25 cellular contexts compared by ENCODE assay signal in genomic region chr10:124464028-124464751, GRCh38. TPM values are rescaled to one million over a fixed set of nuclear protein-coding genes. Genes with fewer than 3 reads are reported as not detected.
A peak's percentile ranks its signal among the peaks of the same experiment; 100 is the strongest.
DNase-seq lines count a peak whose midpoint lies in the region; ATAC-seq and TF ChIP-seq lines count a peak whose summit lies in the region.
"Had no signal": no experiment of that assay in that cellular context is flagged by ENCODE, and none has a peak within 500 bp of the region (broad histone marks: within the 10 kb centered on the region; RNA-seq: fewer than 3 reads in every experiment).

No MANE protein-coding gene starts in this region.

- no peaks in the 10 kb centered on the region for H3F3A ChIP-seq in SK-N-SH (replicated peaks; ENCODE audit: insufficient read depth)

- WGBS in liver: 62% methylated on average over 7 of the region's 7 CpGs
- 100% methylated on average over 7 of the region's 7 CpGs for WGBS in SK-N-SH (ENCODE audit: low lambda C conversion rate)

- H3K4me3 ChIP-seq in CD4-positive, CD25-positive, alpha-beta regulatory T cell (ENCODE audit: low read depth, low read length): no peak overlapping the region
- no peak overlapping the region for H3K4me3 ChIP-seq in CD8-positive, alpha-beta T cell (ENCODE audit: low read depth, low read length)
- H3K4me3 ChIP-seq in liver (ENCODE audit: low read depth in 1 of 3, low read length in 3 of 3) (no peak overlapping the region), SK-N-SH (ENCODE audit: low read depth in 2 of 2, low read length in 1 of 2) (no peak overlapping the region)
- H3K4me3 ChIP-seq: lower lobe of right lung, PC-9, SJSA1, skin epidermis, suprapubic skin had no signal

- no peak for ATAC-seq in CD4-positive, CD25-positive, alpha-beta regulatory T cell (ENCODE audit: low read depth in 2 of 2)
- no peak for ATAC-seq in CD8-positive, alpha-beta T cell
- ATAC-seq in GM21390 (IDR thresholded peaks at IDR 0.05; ENCODE audit: unreplicated experiment): no peak
- no peak for ATAC-seq in HG03520 (IDR thresholded peaks at IDR 0.05; ENCODE audit: unreplicated experiment)
- ATAC-seq: lower lobe of right lung had no signal

- CTCF ChIA-PET in CD8-positive, alpha-beta T cell (lab: Charles Lee): no interaction called here
- CTCF ChIA-PET in activated CD4-positive, alpha-beta memory T cell treated with anti-CD3 and anti-CD28 coated beads, Interleukin-2, amount 10 ng/mL, durations not matched to agents 7 days and 5 days (lab: Charles Lee): interaction anchor here (0.7 to 1.5 kb wide), 2 partner anchors 78 to 281 kb away, joined by 3 to 4 read pairs; no protein-coding TSS in a partner anchor
- CTCF ChIA-PET in SK-N-SH (lab: Yijun Ruan, JAX): interaction anchor here (1.0 kb wide), 1 partner anchor 18 kb away, joined by 3 read pairs; no protein-coding TSS in a partner anchor

- TF ChIP-seq EP300 in SK-N-SH (IDR thresholded peaks at IDR 0.05; ENCODE audit: borderline replicate concordance in 1 of 2, low read depth in 1 of 2, low read length in 1 of 2): no peak

- H3K27me3 Mint-ChIP-seq in CD4-positive, CD25-positive, alpha-beta regulatory T cell: peaks cover 11% of the 10 kb centered on the region
- no peaks in the 10 kb centered on the region for H3K27me3 Mint-ChIP-seq in CD8-positive, alpha-beta T cell (ENCODE audit: low read depth)
- peaks cover 3% of the 10 kb centered on the region for H3K27me3 Mint-ChIP-seq in activated CD4-positive, alpha-beta memory T cell treated with anti-CD3 and anti-CD28 coated beads, Interleukin-2, amount 10 ng/mL, durations not matched to agents 7 days and 5 days

- H3K36me3 ChIP-seq in CD4-positive, CD25-positive, alpha-beta regulatory T cell (ENCODE audit: control insufficient read depth, insufficient read depth, low read length): no peaks in the 10 kb centered on the region
- no peaks in the 10 kb centered on the region for H3K36me3 ChIP-seq in CD8-positive, alpha-beta T cell (ENCODE audit: insufficient read depth, low read length)
- H3K36me3 ChIP-seq in liver (ENCODE audit: control insufficient read depth in 4 of 4, insufficient read depth in 3 of 4, low read depth in 1 of 4, low read length in 3 of 4) (no peaks in the 10 kb centered on the region), SK-N-SH (replicated peaks in 1 of 2; ENCODE audit: control insufficient read depth in 1 of 2, insufficient read depth in 2 of 2, low read length in 1 of 2) (no peaks in the 10 kb centered on the region)
- H3K36me3 ChIP-seq: lower lobe of right lung, suprapubic skin had no signal

- peak overlapping the region; percentile 84 to 96 (median 93) for H3K27ac Mint-ChIP-seq in CD4-positive, CD25-positive, alpha-beta regulatory T cell
- H3K27ac Mint-ChIP-seq in CD8-positive, alpha-beta T cell: peak overlapping the region; percentile 83
- H3K27ac Mint-ChIP-seq in activated CD4-positive, alpha-beta memory T cell treated with anti-CD3 and anti-CD28 coated beads, Interleukin-2, amount 10 ng/mL, durations not matched to agents 7 days and 5 days: peak overlapping the region; percentile 56
- H3K27ac Mint-ChIP-seq: endodermal cell had no signal

- H3K4me1 ChIP-seq in CD4-positive, CD25-positive, alpha-beta regulatory T cell (ENCODE audit: control insufficient read depth, insufficient read depth, low read length, poor library complexity, severe bottlenecking): peaks cover 31% of the 10 kb centered on the region
- H3K4me1 ChIP-seq in CD8-positive, alpha-beta T cell (ENCODE audit: insufficient read depth, low read length): peaks cover 25% of the 10 kb centered on the region
- H3K4me1 ChIP-seq in liver (ENCODE audit: control insufficient read depth in 4 of 4, insufficient read depth in 4 of 4, low read length in 3 of 4): peaks cover 19 to 60% (median 49%) of the 10 kb centered on the region in 4 donors
- no peaks in the 10 kb centered on the region; a peak in 1 of 4 replicates for H3K4me1 ChIP-seq in SK-N-SH (ENCODE audit: control insufficient read depth in 1 of 2, insufficient read depth in 2 of 2, low read depth in 1 of 2, low read length in 1 of 2)
- H3K4me1 ChIP-seq: parathyroid adenoma had no signal

- H3K4me3 Mint-ChIP-seq in CD4-positive, CD25-positive, alpha-beta regulatory T cell: peak overlapping the region; percentile 38 to 89 (median 78)
- H3K4me3 Mint-ChIP-seq in CD8-positive, alpha-beta T cell: peak overlapping the region; percentile 69
- H3K4me3 Mint-ChIP-seq in activated CD4-positive, alpha-beta memory T cell treated with anti-CD3 and anti-CD28 coated beads, Interleukin-2, amount 10 ng/mL, durations not matched to agents 7 days and 5 days: no peak overlapping the region

- TF ChIP-seq RAD21 in liver (IDR thresholded peaks at IDR 0.05) (no peak), SK-N-SH (IDR thresholded peaks at IDR 0.05; ENCODE audit: low read length) (no peak)

- peaks cover under 1% of the 10 kb centered on the region for H3K36me3 Mint-ChIP-seq in CD4-positive, CD25-positive, alpha-beta regulatory T cell
- no peaks in the 10 kb centered on the region for H3K36me3 Mint-ChIP-seq in CD8-positive, alpha-beta T cell
- H3K36me3 Mint-ChIP-seq in activated CD4-positive, alpha-beta memory T cell treated with anti-CD3 and anti-CD28 coated beads, Interleukin-2, amount 10 ng/mL, durations not matched to agents 7 days and 5 days (ENCODE audit: low read depth): peaks cover 3% of the 10 kb centered on the region

- no peak overlapping the region for H2AFZ ChIP-seq in SK-N-SH (ENCODE audit: low read depth)
- H2AFZ ChIP-seq: parathyroid adenoma, PC-9 had no signal

- no peak overlapping the region for H3K27ac ChIP-seq in CD4-positive, CD25-positive, alpha-beta regulatory T cell (ENCODE audit: insufficient read depth, low read length, poor library complexity, severe bottlenecking)
- no peak overlapping the region for H3K27ac ChIP-seq in CD8-positive, alpha-beta T cell (ENCODE audit: low read depth, low read length)
- no peak overlapping the region for H3K27ac ChIP-seq in liver (ENCODE audit: low read depth in 1 of 2, low read length in 2 of 2)
- H3K27ac ChIP-seq in SK-N-SH (ENCODE audit: low read depth in 2 of 2, low read length in 1 of 2): no peak overlapping the region
- H3K27ac ChIP-seq: KMS-11, lower lobe of right lung, parathyroid adenoma, SJSA1, suprapubic skin had no signal

- H3K9ac ChIP-seq in liver (ENCODE audit: low read depth in 1 of 2, low read length in 2 of 2): no peak overlapping the region
- no peak overlapping the region for H3K9ac ChIP-seq in SK-N-SH
- H3K9ac ChIP-seq: KMS-11, parathyroid adenoma had no signal

- H3K4me2 ChIP-seq in SK-N-SH: no peak overlapping the region
- H3K4me2 ChIP-seq: KMS-11 had no signal

- no peaks in the 10 kb centered on the region for H3K9me3 ChIP-seq in CD4-positive, CD25-positive, alpha-beta regulatory T cell (ENCODE audit: control insufficient read depth in 2 of 2, low read length in 2 of 2)
- no peaks in the 10 kb centered on the region for H3K9me3 ChIP-seq in CD8-positive, alpha-beta T cell (ENCODE audit: low read length)
- H3K9me3 ChIP-seq in liver (ENCODE audit: control insufficient read depth in 4 of 4, low read length in 3 of 4) (no peaks in the 10 kb centered on the region), SK-N-SH (no peaks in the 10 kb centered on the region)
- H3K9me3 ChIP-seq: lower lobe of right lung, SJSA1, suprapubic skin had no signal

- no peaks in the 10 kb centered on the region for H3K9me2 ChIP-seq in SK-N-SH

- no peak for TF ChIP-seq CTCF in CD8-positive, alpha-beta T cell (IDR thresholded peaks at IDR 0.05)
- no peak for TF ChIP-seq CTCF in liver (IDR thresholded peaks at IDR 0.05; ENCODE audit: low read depth, low read length, missing input control)
- TF ChIP-seq CTCF in SK-N-SH (IDR thresholded peaks at IDR 0.05): no peak

- peaks cover 8% of the 10 kb centered on the region; the same call in 1 of the 2 replicates for H3K79me2 ChIP-seq in SK-N-SH (ENCODE audit: insufficient read depth)
- H3K79me2 ChIP-seq: parathyroid adenoma had no signal

- POLR2A ChIA-PET in CD8-positive, alpha-beta T cell (lab: Charles Lee): no interaction called here
- POLR2A ChIA-PET in activated CD4-positive, alpha-beta memory T cell treated with anti-CD3 and anti-CD28 coated beads, Interleukin-2, amount 10 ng/mL, durations not matched to agents 7 days and 5 days (lab: Charles Lee): interaction anchor here (0.6 to 1.1 kb wide), 3 partner anchors 9 to 452 kb away, joined by 3 to 4 read pairs (median 3); no protein-coding TSS in a partner anchor
- POLR2A ChIA-PET in SK-N-SH (lab: Yijun Ruan, JAX): no interaction called here

- DNase-seq in CD4-positive, CD25-positive, alpha-beta regulatory T cell: no peak
- no peak for DNase-seq in CD8-positive, alpha-beta T cell
- no peak for DNase-seq in activated CD4-positive, alpha-beta memory T cell treated with anti-CD3 and anti-CD28 coated beads, Interleukin-2, amount 10 ng/mL, durations not matched to agents 7 days and 5 days
- DNase-seq in pons (ENCODE audit: low spot score) (no peak), SK-N-SH (no peak)
- DNase-seq: activated CD4-positive, alpha-beta T cell treated with anti-CD3 and anti-CD28 coated beads, Interleukin-2, amount 50 U/mL, for 4 hours; AML-193; anterior cingulate cortex; GDM1; head of caudate nucleus; lower lobe of right lung; NCI-H1105 treated with DMSO at 0.1 percent for 48 hours; NCI-H748 treated with DMSO at 0.1 percent for 48 hours; PC-9; stimulated activated CD4-positive, alpha-beta T cell treated with anti-CD3 and anti-CD28 coated beads, Interleukin-4, amount 100 ng/mL, for 4 hours had no signal

- peaks cover 0 to 2% (median 0%) of the 10 kb centered on the region in 7 donors for H3K9me3 Mint-ChIP-seq in CD4-positive, CD25-positive, alpha-beta regulatory T cell
- no peaks in the 10 kb centered on the region for H3K9me3 Mint-ChIP-seq in CD8-positive, alpha-beta T cell
- H3K9me3 Mint-ChIP-seq in activated CD4-positive, alpha-beta memory T cell treated with anti-CD3 and anti-CD28 coated beads, Interleukin-2, amount 10 ng/mL, durations not matched to agents 7 days and 5 days: no peaks in the 10 kb centered on the region
- H3K9me3 Mint-ChIP-seq: endodermal cell had no signal

- H3K27me3 ChIP-seq in CD4-positive, CD25-positive, alpha-beta regulatory T cell (ENCODE audit: control insufficient read depth, insufficient read depth, low read length): no peaks in the 10 kb centered on the region
- H3K27me3 ChIP-seq in CD8-positive, alpha-beta T cell (ENCODE audit: insufficient read depth, low read length): no peaks in the 10 kb centered on the region
- H3K27me3 ChIP-seq in liver (ENCODE audit: control insufficient read depth in 4 of 4, insufficient read depth in 4 of 4, low read length in 3 of 4) (no peaks in the 10 kb centered on the region), SK-N-SH (ENCODE audit: insufficient read depth) (no peaks in the 10 kb centered on the region)
- H3K27me3 ChIP-seq: SJSA1, suprapubic skin had no signal

- H3K4me1 Mint-ChIP-seq in CD4-positive, CD25-positive, alpha-beta regulatory T cell: peaks cover 22 to 40% (median 26%) of the 10 kb centered on the region in 4 donors
- H3K4me1 Mint-ChIP-seq in CD8-positive, alpha-beta T cell (ENCODE audit: low read depth): peaks cover 36% of the 10 kb centered on the region
- peaks cover 36% of the 10 kb centered on the region for H3K4me1 Mint-ChIP-seq in activated CD4-positive, alpha-beta memory T cell treated with anti-CD3 and anti-CD28 coated beads, Interleukin-2, amount 10 ng/mL, durations not matched to agents 7 days and 5 days

- H4K20me1 ChIP-seq in SK-N-SH (ENCODE audit: insufficient read depth): no peaks in the 10 kb centered on the region

- intact Hi-C loops in CD8-positive, alpha-beta T cell (cut with DNase I, micrococcal nuclease): loop anchor here (5.0 to 10.0 kb wide), 2 partner anchors 283 to 1459 kb away; partner anchors contain the start of genes ACADSB (in 2 of the 2) and IKZF5 (in 2 of the 2)

RNA-seq across cellular contexts. Expression of gene LHPP, which starts 2.6 kb away (rescaled TPM):
- 20.1 TPM for total RNA-seq in CD4-positive, CD25-positive, alpha-beta regulatory T cell
- 10 to 100 TPM; 21.9 to 29.2 (median 26.5) TPM for polyA plus RNA-seq in CD4-positive, CD25-positive, alpha-beta regulatory T cell
- 10 to 100 TPM; 14.4 to 17.3 TPM for total RNA-seq in CD8-positive, alpha-beta T cell
- total RNA-seq in activated CD4-positive, alpha-beta memory T cell treated with anti-CD3 and anti-CD28 coated beads, Interleukin-2, amount 10 ng/mL, durations not matched to agents 7 days and 5 days: 10 to 100 TPM; 17.6 to 20.7 TPM
- total RNA-seq in liver: 10 to 100 TPM; 15.9 to 25.7 TPM
- polyA plus RNA-seq in liver (10 to 100 TPM; 26.7 to 39.9 TPM), SK-N-SH (2012; rRNA removed) (29.8 and 35.3 TPM in 2 replicates)
- polyA plus RNA-seq in SK-N-SH (2012; cell fraction: cytosol; rRNA removed): 20.3 and 23.7 TPM in 2 replicates
- polyA plus RNA-seq in SK-N-SH (2012; cell fraction: nucleus; rRNA removed): 35.0 and 36.8 TPM in 2 replicates

RNA-seq across cellular contexts. Expression of gene NKX1-2, which starts 14.4 kb away (rescaled TPM):
- not detected for total RNA-seq in CD4-positive, CD25-positive, alpha-beta regulatory T cell
- polyA plus RNA-seq in CD4-positive, CD25-positive, alpha-beta regulatory T cell: not detected
- total RNA-seq in CD8-positive, alpha-beta T cell: not detected
- not detected for total RNA-seq in activated CD4-positive, alpha-beta memory T cell treated with anti-CD3 and anti-CD28 coated beads, Interleukin-2, amount 10 ng/mL, durations not matched to agents 7 days and 5 days
- not detected for total RNA-seq in liver
- polyA plus RNA-seq in liver: not detected
- polyA plus RNA-seq in SK-N-SH (2012; rRNA removed): not detected in 2 replicates
- polyA plus RNA-seq in SK-N-SH (2012; cell fraction: cytosol; rRNA removed): not detected in 2 replicates
- not detected in 2 replicates for polyA plus RNA-seq in SK-N-SH (2012; cell fraction: nucleus; rRNA removed)
- total RNA-seq: fibroblast of lung, lower lobe of right lung, SJSA1 had no signal
- polyA plus RNA-seq: fibroblast of lung had no signal

RNA-seq across cellular contexts. Expression of gene OAT, which starts 45.5 kb away (rescaled TPM):
- total RNA-seq in CD4-positive, CD25-positive, alpha-beta regulatory T cell: 37.6 TPM
- polyA plus RNA-seq in CD4-positive, CD25-positive, alpha-beta regulatory T cell: 10 to 100 TPM; 54.2 to 76.4 (median 61.7) TPM
- total RNA-seq in CD8-positive, alpha-beta T cell: 10 to 100 TPM; 49.8 to 56.1 TPM
- 10 to 100 TPM; 20.7 to 21.3 TPM for total RNA-seq in activated CD4-positive, alpha-beta memory T cell treated with anti-CD3 and anti-CD28 coated beads, Interleukin-2, amount 10 ng/mL, durations not matched to agents 7 days and 5 days
- total RNA-seq in liver: 100 to 1,000 TPM in 1 of 2 donors, 10 to 100 TPM in 1; 67.8 to 255 TPM
- polyA plus RNA-seq in liver (10 to 100 TPM; 25.1 to 70.4 TPM), SK-N-SH (2012; rRNA removed) (65.7 and 97.6 TPM in 2 replicates)
- 94.1 and 99.2 TPM in 2 replicates for polyA plus RNA-seq in SK-N-SH (2012; cell fraction: cytosol; rRNA removed)
- 28.6 and 65.4 TPM in 2 replicates for polyA plus RNA-seq in SK-N-SH (2012; cell fraction: nucleus; rRNA removed)
